Comparison of ENCODE assay signal across 16 cellular contexts in genomic region chr1:218705391-218705790, GRCh38.
DNase-seq lines count a peak whose midpoint lies in the region; ATAC-seq and TF ChIP-seq lines count a peak whose summit lies in the region.
"Had no signal": no experiment of that assay in that cellular context is flagged by ENCODE, and none has a peak within 500 bp of the region (broad histone marks: within the 10 kb centered on the region; RNA-seq: fewer than 3 reads in every experiment).

No MANE protein-coding gene starts in this region.

- DNase-seq in Caco-2 (no peak), PC-3 (peak; percentile 83), chondrocyte (ENCODE audit: low spot score) (no peak), lung microvascular endothelial cell (ENCODE audit: low read depth in 2 of 2) (peak; percentile 60 to 90), DMS 273 (lab: John Stamatoyannopoulos, UW; ENCODE audit: unreplicated experiment) (no peak), SIG-M5 (lab: John Stamatoyannopoulos, UW) (no peak), HEK293T (ENCODE audit: extremely low spot score) (no peak)
- DNase-seq: left lung; NCI-H146; NCI-H446; stimulated activated naive CD8-positive, alpha-beta T cell treated with anti-CD3 and anti-CD28 coated beads, Interleukin-15, Interleukin-2, amounts not matched to agents 100 U/mL and 50 U/mL, for 24 hours; T-helper 1 cell; upper lobe of left lung had no signal

- no peaks in the 10 kb centered on the region for H3K79me2 ChIP-seq in PC-3 (ENCODE audit: low read length)

- H3F3A ChIP-seq in PC-3 (ENCODE audit: low read length, unreplicated experiment) = peaks cover 13% of the 10 kb centered on the region

- ATAC-seq in PC-3 (peak; percentile 4), GM18868 (IDR thresholded peaks at IDR 0.05; ENCODE audit: unreplicated experiment) (no peak)
- ATAC-seq: activated T-helper 17 cell treated with anti-CD3 and anti-CD28 coated beads, Interleukin-2, amount 50 U/mL, for 72 hours; stimulated activated naive CD8-positive, alpha-beta T cell treated with anti-CD3 and anti-CD28 coated beads, Interleukin-15, Interleukin-2, amounts not matched to agents 100 U/mL and 50 U/mL, for 24 hours had no signal

- no TSS peak for BruUV-seq in Caco-2 (replicated peaks; lab: Mats Ljungman, UMichigan)
- TSS peak; percentile 94 for BruUV-seq in PC-3 (replicated peaks; lab: Mats Ljungman, UMichigan)

- H3K4me1 Mint-ChIP-seq in Caco-2 (ENCODE audit: low read depth, unreplicated experiment) = peaks cover 12% of the 10 kb centered on the region
- H3K4me1 Mint-ChIP-seq in chondrocyte (ENCODE audit: low read depth) = peaks cover 26% of the 10 kb centered on the region
- H3K4me1 Mint-ChIP-seq: activated T-helper 17 cell treated with anti-CD3 and anti-CD28 coated beads, Interleukin-2, amount 50 U/mL, for 72 hours had no signal

- H3K4me1 ChIP-seq in Caco-2 = peaks cover 17% of the 10 kb centered on the region
- H3K4me1 ChIP-seq in PC-3 (ENCODE audit: insufficient read depth, low read length) = peaks cover 38% of the 10 kb centered on the region
- H3K4me1 ChIP-seq: left lung had no signal

- H3K9me2 ChIP-seq in PC-3 (replicated peaks; ENCODE audit: low read length) = no peaks in the 10 kb centered on the region

- H3K27me3 ChIP-seq in Caco-2 (replicated peaks; ENCODE audit: control insufficient read depth, insufficient read depth, low read length) (no peaks in the 10 kb centered on the region), PC-3 (ENCODE audit: low read length) (no peaks in the 10 kb centered on the region)
- H3K27me3 ChIP-seq: left lung, upper lobe of left lung had no signal

- H3K36me3 ChIP-seq in Caco-2 (ENCODE audit: control insufficient read depth, insufficient read depth, low read length) (no peaks in the 10 kb centered on the region), PC-3 (ENCODE audit: low read depth, low read length) (no peaks in the 10 kb centered on the region)
- H3K36me3 ChIP-seq: left lung, upper lobe of left lung had no signal

- POLR2A ChIA-PET in Caco-2 (lab: Charles Lee) (no interaction called here), PC-3 (lab: Charles Lee; ENCODE audit: unreplicated experiment) (interaction anchor here (0.6 kb wide), 2 partner anchors 334 to 485 kb away, joined by 3 to 8 read pairs; no protein-coding TSS in a partner anchor), HEK293T (lab: Yijun Ruan, JAX) (no interaction called here)

- H3K9me3 ChIP-seq in Caco-2 (no peaks in the 10 kb centered on the region), PC-3 (ENCODE audit: low read length) (no peaks in the 10 kb centered on the region)
- H3K9me3 ChIP-seq: left lung, upper lobe of left lung had no signal

- TF ChIP-seq CTCF in Caco-2 (IDR thresholded peaks at IDR 0.05; ENCODE audit: insufficient read depth in 1 of 2, low read depth in 1 of 2, low read length in 1 of 2, severe bottlenecking in 1 of 2, unreplicated experiment in 1 of 2) (no peak), PC-3 (conservative IDR thresholded peaks at IDR 0.05; ENCODE audit: low read depth, low read length) (no peak), chondrocyte (IDR thresholded peaks at IDR 0.05) (no peak)

- H3K9ac ChIP-seq in PC-3 (ENCODE audit: low read length) = peak overlapping the region; percentile 60

- H3K4me3 Mint-ChIP-seq in Caco-2 (ENCODE audit: unreplicated experiment) (no peak overlapping the region), chondrocyte (ENCODE audit: unreplicated experiment) (no peak overlapping the region)
- H3K4me3 Mint-ChIP-seq: activated T-helper 17 cell treated with anti-CD3 and anti-CD28 coated beads, Interleukin-2, amount 50 U/mL, for 72 hours; dendritic cell treated with granulocyte-macrophage colony-stimulating factor and Interleukin-4, amounts not matched to agents 40 ng/mL and 50 ng/mL, for 4 days had no signal

- H3K27ac ChIP-seq in PC-3 (ENCODE audit: low read length) = peak overlapping the region; percentile 88
- H3K27ac ChIP-seq: upper lobe of left lung had no signal

- H3K27ac Mint-ChIP-seq in Caco-2 (ENCODE audit: unreplicated experiment) = peak overlapping the region; percentile 88
- H3K27ac Mint-ChIP-seq in chondrocyte (ENCODE audit: unreplicated experiment) = peak overlapping the region; percentile 75
- H3K27ac Mint-ChIP-seq: activated T-helper 17 cell treated with anti-CD3 and anti-CD28 coated beads, Interleukin-2, amount 50 U/mL, for 72 hours; dendritic cell treated with granulocyte-macrophage colony-stimulating factor and Interleukin-4, amounts not matched to agents 40 ng/mL and 50 ng/mL, for 4 days had no signal

- no peak overlapping the region for H2AFZ ChIP-seq in PC-3 (ENCODE audit: low read length)

- H3K4me2 ChIP-seq in PC-3 (ENCODE audit: low read length) = peak overlapping the region; percentile 61

- H3K27me3 Mint-ChIP-seq in Caco-2 (ENCODE audit: insufficient read depth, unreplicated experiment) = no peaks in the 10 kb centered on the region
- no peaks in the 10 kb centered on the region for H3K27me3 Mint-ChIP-seq in chondrocyte (ENCODE audit: low read depth)
- H3K27me3 Mint-ChIP-seq: activated T-helper 17 cell treated with anti-CD3 and anti-CD28 coated beads, Interleukin-2, amount 50 U/mL, for 72 hours; dendritic cell treated with granulocyte-macrophage colony-stimulating factor and Interleukin-4, amounts not matched to agents 40 ng/mL and 50 ng/mL, for 4 days had no signal

- H4K20me1 ChIP-seq in PC-3 (ENCODE audit: low read length) = no peaks in the 10 kb centered on the region

- intact Hi-C loops in Caco-2 (cut with micrococcal nuclease; ENCODE audit: unreplicated experiment) (no loop called here), PC-3 (cut with micrococcal nuclease) (loop anchor here (10.0 kb wide), 1 partner anchor 619 kb away; no protein-coding TSS in a partner anchor)

- no peaks in the 10 kb centered on the region for H3K9me3 Mint-ChIP-seq in Caco-2 (ENCODE audit: unreplicated experiment)
- no peaks in the 10 kb centered on the region for H3K9me3 Mint-ChIP-seq in chondrocyte (ENCODE audit: low read depth)

- H3K4me3 ChIP-seq in Caco-2 (ENCODE audit: low read depth, low read length) (no peak overlapping the region), PC-3 (ENCODE audit: low read length) (no peak overlapping the region)
- H3K4me3 ChIP-seq: left lung, upper lobe of left lung had no signal

- CTCF ChIA-PET in Caco-2 (lab: Charles Lee) (no interaction called here), PC-3 (lab: Charles Lee) (interaction anchor here (2.3 kb wide), 1 partner anchor 361 kb away, joined by 13 read pairs; no protein-coding TSS in a partner anchor), HEK293T (lab: Yijun Ruan, JAX) (no interaction called here)

- H3K36me3 Mint-ChIP-seq in Caco-2 (ENCODE audit: insufficient read depth, unreplicated experiment) (no peaks in the 10 kb centered on the region), chondrocyte (ENCODE audit: low read depth) (no peaks in the 10 kb centered on the region)

TF ChIP-seq in HEK293T, 16 proteins besides CTCF, POLR2A, EP300 and RAD21:
- TF ChIP-seq CTBP1 (IDR thresholded peaks at IDR 0.05; ENCODE audit: borderline replicate concordance) (no peak), FOXK2 (IDR thresholded peaks at IDR 0.05) (no peak), SP1 (IDR thresholded peaks at IDR 0.05) (no peak), FOXA1 (IDR thresholded peaks at IDR 0.05) (no peak), HDGF (IDR thresholded peaks at IDR 0.05; ENCODE audit: borderline replicate concordance) (no peak), LEF1 (IDR thresholded peaks at IDR 0.05; ENCODE audit: borderline replicate concordance) (no peak), ARNT (IDR thresholded peaks at IDR 0.05) (no peak), SUZ12 (IDR thresholded peaks at IDR 0.05) (no peak), NFRKB (IDR thresholded peaks at IDR 0.05) (no peak), ELF4 (IDR thresholded peaks at IDR 0.05) (no peak), BHLHE40 (IDR thresholded peaks at IDR 0.05; ENCODE audit: borderline replicate concordance) (no peak), PKNOX1 (IDR thresholded peaks at IDR 0.05) (no peak), TARDBP (IDR thresholded peaks at IDR 0.05) (no peak), FOXM1 (IDR thresholded peaks at IDR 0.05; ENCODE audit: borderline replicate concordance) (no peak), ZNF384 (IDR thresholded peaks at IDR 0.05) (no peak), L3MBTL2 (conservative IDR thresholded peaks at IDR 0.05) (no peak)

Comparison
In these comparisons a context has a peak if more than half of its experiments do, and no peak if none do; other contexts are left out.
1. DNase-seq: peak in PC-3 (single experiment) and lung microvascular endothelial cell (2 of 2); none in Caco-2 (0 of 2), chondrocyte (single experiment), DMS 273 (single experiment), SIG-M5 (single experiment) and HEK293T (single experiment).